ENCODE assay signal across 23 cellular contexts in the genomic region with DNA sequence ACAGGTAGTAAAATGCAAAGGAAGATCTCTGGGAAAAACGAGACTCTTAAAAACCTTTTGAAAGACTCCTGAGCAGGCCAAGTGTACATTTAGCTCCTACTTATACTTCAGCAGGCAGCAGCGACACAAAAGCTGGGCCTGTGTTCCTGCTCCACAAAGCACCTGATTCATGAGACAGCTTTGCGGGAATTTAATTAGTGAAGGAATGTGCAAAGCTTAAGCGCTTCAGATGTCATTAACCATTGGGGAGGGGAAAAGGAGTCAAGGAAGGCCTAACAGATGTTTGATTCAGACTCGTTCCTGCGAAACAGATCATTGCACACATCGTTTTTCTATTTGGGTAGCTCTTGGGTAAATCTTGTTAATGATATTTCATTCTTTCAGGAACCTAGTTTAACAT.
DNase-seq lines count a peak whose midpoint lies in the region; ATAC-seq, FAIRE-seq and TF ChIP-seq lines count a peak whose summit lies in the region.
"Had no signal": no experiment of that assay in that cellular context is flagged by ENCODE, and none has a peak within 500 bp of the region (broad histone marks: within the 10 kb centered on the region; RNA-seq: fewer than 3 reads in every experiment).

No MANE protein-coding gene starts in this region.

- no peaks in the 10 kb centered on the region for H3K27me3 Mint-ChIP-seq in progenitor cell of endocrine pancreas

- H3K9me3 ChIP-seq in transverse colon = no peaks in the 10 kb centered on the region
- H3K9me3 ChIP-seq: ascending aorta, prostate gland had no signal

- WGBS in transverse colon (ENCODE audit: low coverage in 1 of 2), 2 donors = 86 to 87% methylated on average over 4 to 7 of the region's 7 CpGs

- H3K36me3 Mint-ChIP-seq in progenitor cell of endocrine pancreas (ENCODE audit: insufficient read depth) = no peaks in the 10 kb centered on the region
- H3K36me3 Mint-ChIP-seq: CD4-positive, alpha-beta memory T cell; natural killer cell treated with Interleukin-12 subunit alpha and Interleukin-12 subunit beta and Interleukin-15 and Interleukin-18, amount 100 ng/mL, for 72 hours had no signal

- H3K9me3 Mint-ChIP-seq in progenitor cell of endocrine pancreas (ENCODE audit: low read depth) = no peaks in the 10 kb centered on the region
- H3K9me3 Mint-ChIP-seq: activated CD8-positive, alpha-beta T cell treated with anti-CD3 and anti-CD28 coated beads for 36 hours; activated naive CD4-positive, alpha-beta T cell treated with anti-CD3 and anti-CD28 coated beads for 36 hours; activated T-cell treated with anti-CD3 and anti-CD28 coated beads, Interleukin-2, amount 50 U/mL, for 24 hours; CD4-positive, alpha-beta memory T cell; natural killer cell treated with Interleukin-12 subunit alpha and Interleukin-12 subunit beta and Interleukin-15 and Interleukin-18, amount 100 ng/mL, for 72 hours had no signal

- peak; percentile 46 for DNase-seq in D721Med (ENCODE audit: insufficient read length, low spot score)
- DNase-seq in SK-MEL-5 (ENCODE audit: low read depth, low spot score) = peak; percentile 55
- peak; percentile 28 for DNase-seq in iPS DF 19.7 (ENCODE audit: low read depth, low spot score)
- DNase-seq in progenitor cell of endocrine pancreas (ENCODE audit: low spot score, unreplicated experiment) = no peak
- DNase-seq in RKO (ENCODE audit: low spot score) = no peak
- no peak for DNase-seq in GM19240 (ENCODE audit: insufficient read length, low spot score)
- DNase-seq in transverse colon = no peak
- DNase-seq: activated CD8-positive, alpha-beta T cell treated with anti-CD3 and anti-CD28 coated beads for 36 hours; activated naive CD4-positive, alpha-beta T cell treated with anti-CD3 and anti-CD28 coated beads for 36 hours; activated T-cell treated with anti-CD3 and anti-CD28 coated beads, Interleukin-2, amount 50 U/mL, for 24 hours; CD4-positive, alpha-beta memory T cell; DND-41; NCI-H1694 treated with DMSO at 0.1 percent for 48 hours; NCI-H526 treated with DMSO at 0.1 percent for 48 hours; SIG-M5; T-helper 17 cell had no signal

- no peaks in the 10 kb centered on the region for H3K27me3 ChIP-seq in transverse colon
- H3K27me3 ChIP-seq: ascending aorta had no signal

- ATAC-seq in GM19351 (IDR thresholded peaks at IDR 0.05; ENCODE audit: unreplicated experiment) = no peak
- ATAC-seq: activated CD8-positive, alpha-beta T cell treated with anti-CD3 and anti-CD28 coated beads for 36 hours; natural killer cell treated with Interleukin-12 subunit alpha and Interleukin-12 subunit beta and Interleukin-15 and Interleukin-18, amount 100 ng/mL, for 72 hours; T-helper 17 cell had no signal

- no peak overlapping the region for H3K4me3 ChIP-seq in transverse colon
- H3K4me3 ChIP-seq: ascending aorta, prostate gland had no signal

- FAIRE-seq in D721Med (lab: Jason Lieb, UNC) = peak; percentile 16
- FAIRE-seq: colon, endometrium, islet of Langerhans had no signal

- peak overlapping the region; percentile 90 for H3K27ac Mint-ChIP-seq in progenitor cell of endocrine pancreas
- H3K27ac Mint-ChIP-seq: activated CD8-positive, alpha-beta T cell treated with anti-CD3 and anti-CD28 coated beads for 36 hours; activated naive CD4-positive, alpha-beta T cell treated with anti-CD3 and anti-CD28 coated beads for 36 hours; activated T-cell treated with anti-CD3 and anti-CD28 coated beads, Interleukin-2, amount 50 U/mL, for 24 hours; CD4-positive, alpha-beta memory T cell; natural killer cell treated with Interleukin-12 subunit alpha and Interleukin-12 subunit beta and Interleukin-15 and Interleukin-18, amount 100 ng/mL, for 72 hours; T-helper 17 cell had no signal

- H3K4me1 Mint-ChIP-seq in progenitor cell of endocrine pancreas (ENCODE audit: low read depth) = peaks cover 55% of the 10 kb centered on the region
- H3K4me1 Mint-ChIP-seq: CD4-positive, alpha-beta memory T cell had no signal

- in situ Hi-C loops in SK-MEL-5 (cut with HindIII; ENCODE audit: low pct_unique_long_range_greater_than_20kb, low sequenced_read_pairs) = no loop called here
- in situ Hi-C loops in transverse colon (cut with MboI; ENCODE audit: low pct_ligation_motif_present in 1 of 4, low pct_unique_long_range_greater_than_20kb in 1 of 4, low sequenced_read_pairs in 3 of 4) = no loop called here

- peaks cover 0 to 7% (median 2%) of the 10 kb centered on the region in 4 donors for H3K4me1 ChIP-seq in transverse colon
- H3K4me1 ChIP-seq: ascending aorta, prostate gland had no signal

- intact Hi-C loops in transverse colon (cut with DNase I; ENCODE audit: low total_unique reads) = no loop called here

- peak overlapping the region; percentile 1 for H3K4me3 Mint-ChIP-seq in progenitor cell of endocrine pancreas (ENCODE audit: low read depth)
- H3K4me3 Mint-ChIP-seq: activated CD8-positive, alpha-beta T cell treated with anti-CD3 and anti-CD28 coated beads for 36 hours; activated naive CD4-positive, alpha-beta T cell treated with anti-CD3 and anti-CD28 coated beads for 36 hours; activated T-cell treated with anti-CD3 and anti-CD28 coated beads, Interleukin-2, amount 50 U/mL, for 24 hours; CD4-positive, alpha-beta memory T cell; natural killer cell treated with Interleukin-12 subunit alpha and Interleukin-12 subunit beta and Interleukin-15 and Interleukin-18, amount 100 ng/mL, for 72 hours; T-helper 17 cell had no signal

- no peak for TF ChIP-seq POLR2A in transverse colon (IDR thresholded peaks at IDR 0.05)

- no peak overlapping the region for H3K27ac ChIP-seq in transverse colon
- H3K27ac ChIP-seq: ascending aorta, prostate gland had no signal

- no peaks in the 10 kb centered on the region for H3K36me3 ChIP-seq in transverse colon
- H3K36me3 ChIP-seq: ascending aorta, prostate gland had no signal

- TF ChIP-seq CTCF in D721Med (IDR thresholded peaks at IDR 0.05; ENCODE audit: insufficient read depth, missing control alignments) (no peak), progenitor cell of endocrine pancreas (IDR thresholded peaks at IDR 0.05; ENCODE audit: unreplicated experiment) (no peak), transverse colon (IDR thresholded peaks at IDR 0.05) (no peak)

- no peak for TF ChIP-seq EP300 in transverse colon (IDR thresholded peaks at IDR 0.05; ENCODE audit: low read depth)

Comparison
In these comparisons a context has a peak if more than half of its experiments do, and no peak if none do; other contexts are left out.
1. DNase-seq: peak in D721Med (single experiment), SK-MEL-5 (single experiment) and iPS DF 19.7 (single experiment); none in progenitor cell of endocrine pancreas (single experiment), RKO (single experiment), GM19240 (single experiment) and transverse colon (single experiment).